Comparison of ENCODE assay signal across 36 cellular contexts in genomic region chr2:8839189-8839965, GRCh38.
"Had no signal": no experiment of that assay in that cellular context is flagged by ENCODE, and none has a peak within 500 bp of the region (broad histone marks: within the 10 kb centered on the region; RNA-seq: fewer than 3 reads in every experiment).

No MANE protein-coding gene starts in this region.

- H3K4me3 ChIP-seq: ascending aorta, cardiac muscle cell had no signal

- H3K27ac ChIP-seq: ascending aorta, cardiac muscle cell, VCaP had no signal

- H3K27ac Mint-ChIP-seq: activated CD4-positive, alpha-beta memory T cell treated with anti-CD3 and anti-CD28 coated beads, Interleukin-2, amount 10 ng/mL, durations not matched to agents 7 days and 5 days; activated CD4-positive, alpha-beta T cell treated with anti-CD3 and anti-CD28 coated beads for 36 hours; activated CD4-positive, alpha-beta T cell treated with anti-CD3 and anti-CD28 coated beads, Interleukin-2, amount 10 ng/mL, durations not matched to agents 7 days and 5 days; activated naive CD4-positive, alpha-beta T cell treated with anti-CD3 and anti-CD28 coated beads, Interleukin-2, amount 10 ng/mL, durations not matched to agents 7 days and 5 days; activated naive CD8-positive, alpha-beta T cell; activated naive CD8-positive, alpha-beta T cell treated with anti-CD3 and anti-CD28 coated beads, Interleukin-2, amount 10 ng/mL, durations not matched to agents 7 days and 5 days; activated T-cell treated with anti-CD3 and anti-CD28 coated beads, Interleukin-2, amount 50 U/mL, for 72 hours; activated T-helper 1 cell treated with anti-CD3 and anti-CD28 coated beads, Interleukin-12 subunit alpha, Interleukin-12 subunit beta, Interleukin-2, Interleukin-4 antibody, amounts not matched to agents 30 ng/mL and 10 ng/mL and 1 ng/mL, durations not matched to agents 14 hours and 24 hours and 36 hours; activated T-helper 2 cell treated with anti-CD3 and anti-CD28 coated beads, Interferon-gamma antibody, Interleukin-2, Interleukin-4, amounts not matched to agents 10 μg/mL and 5 μg/mL and 100 μg/mL, durations not matched to agents 14 hours and 24 hours and 36 hours; brain; T-cell; T-helper 17 cell; WTC11 had no signal

- DNase-seq: activated CD4-positive, alpha-beta memory T cell treated with anti-CD3 and anti-CD28 coated beads, Interleukin-2, amount 10 ng/mL, durations not matched to agents 7 days and 5 days; activated CD4-positive, alpha-beta T cell treated with anti-CD3 and anti-CD28 coated beads for 1 hour; activated CD4-positive, alpha-beta T cell treated with anti-CD3 and anti-CD28 coated beads for 36 hours; activated CD4-positive, alpha-beta T cell treated with anti-CD3 and anti-CD28 coated beads for 48 hours; activated CD4-positive, alpha-beta T cell treated with anti-CD3 and anti-CD28 coated beads, Interleukin-2, amount 10 ng/mL, durations not matched to agents 7 days and 5 days; activated CD4-positive, alpha-beta T cell treated with anti-CD3 and anti-CD28 coated beads, Interleukin-2, amount 50 U/mL, for 48 hours; activated CD4-positive, CD25-positive, alpha-beta regulatory T cell; activated CD8-positive, alpha-beta memory T cell treated with anti-CD3 and anti-CD28 coated beads, Interleukin-2, amount 50 U/mL, for 4 hours; activated effector memory CD4-positive, alpha-beta T cell treated with Interleukin-2 at 50 U/mL for 16 hours; activated gamma-delta T cell; activated naive CD4-positive, alpha-beta T cell treated with anti-CD3 and anti-CD28 coated beads, Interleukin-2, amount 10 ng/mL, durations not matched to agents 7 days and 5 days; activated naive CD4-positive, alpha-beta T cell treated with Interleukin-2 at 50 U/mL for 16 hours; activated naive CD8-positive, alpha-beta T cell treated with anti-CD3 and anti-CD28 coated beads, Interleukin-2, amount 10 ng/mL, durations not matched to agents 7 days and 5 days; activated naive CD8-positive, alpha-beta T cell treated with anti-CD3 and anti-CD28 coated beads, Interleukin-2, amount 50 U/mL, for 24 hours; activated T-cell treated with anti-CD3 and anti-CD28 coated beads for 4 hours; activated T-cell treated with anti-CD3 and anti-CD28 coated beads, Interleukin-2, amount 50 U/mL, for 1 hour; activated T-cell treated with anti-CD3 and anti-CD28 coated beads, Interleukin-2, amount 50 U/mL, for 4 hours; activated T-cell treated with anti-CD3 and anti-CD28 coated beads, Interleukin-2, amount 50 U/mL, for 72 hours; amygdala; anterior cingulate cortex; caudate nucleus; cerebellar nuclear complex; T-cell; T-helper 17 cell; T1000 had no signal

- H3K36me3 ChIP-seq: ascending aorta, cardiac muscle cell had no signal

- H3K9me3 Mint-ChIP-seq: activated CD4-positive, alpha-beta memory T cell treated with anti-CD3 and anti-CD28 coated beads, Interleukin-2, amount 10 ng/mL, durations not matched to agents 7 days and 5 days; activated CD4-positive, alpha-beta T cell treated with anti-CD3 and anti-CD28 coated beads, Interleukin-2, amount 10 ng/mL, durations not matched to agents 7 days and 5 days; activated naive CD4-positive, alpha-beta T cell treated with anti-CD3 and anti-CD28 coated beads, Interleukin-2, amount 10 ng/mL, durations not matched to agents 7 days and 5 days; activated naive CD4-positive, alpha-beta T cell treated with anti-CD3 and anti-CD28 coated beads, Interleukin-2, amount 50 U/mL, for 24 hours; activated naive CD8-positive, alpha-beta T cell treated with anti-CD3 and anti-CD28 coated beads, Interleukin-2, amount 10 ng/mL, durations not matched to agents 7 days and 5 days; activated naive CD8-positive, alpha-beta T cell treated with anti-CD3 and anti-CD28 coated beads, Interleukin-2, amount 50 U/mL, for 24 hours; activated T-cell treated with anti-CD3 and anti-CD28 coated beads, Interleukin-2, amount 50 U/mL, for 4 hours; activated T-cell treated with anti-CD3 and anti-CD28 coated beads, Interleukin-2, amount 50 U/mL, for 72 hours; activated T-helper 1 cell treated with anti-CD3 and anti-CD28 coated beads, Interleukin-12 subunit alpha, Interleukin-12 subunit beta, Interleukin-2, Interleukin-4 antibody, amounts not matched to agents 30 ng/mL and 10 ng/mL and 1 ng/mL, durations not matched to agents 14 hours and 24 hours and 36 hours; activated T-helper 2 cell treated with anti-CD3 and anti-CD28 coated beads, Interferon-gamma antibody, Interleukin-2, Interleukin-4, amounts not matched to agents 10 μg/mL and 5 μg/mL and 100 μg/mL, durations not matched to agents 14 hours and 24 hours and 36 hours; central memory CD8-positive, alpha-beta T cell; T-cell; WTC11 had no signal

- H3K36me3 Mint-ChIP-seq: activated naive CD8-positive, alpha-beta T cell; WTC11 had no signal

- H3K9me3 ChIP-seq: ascending aorta had no signal

- H3K27me3 Mint-ChIP-seq: activated CD4-positive, alpha-beta T cell treated with anti-CD3 and anti-CD28 coated beads for 36 hours; activated CD4-positive, alpha-beta T cell treated with anti-CD3 and anti-CD28 coated beads, Interleukin-2, amount 10 ng/mL, durations not matched to agents 7 days and 5 days; activated naive CD4-positive, alpha-beta T cell treated with anti-CD3 and anti-CD28 coated beads, Interleukin-2, amount 10 ng/mL, durations not matched to agents 7 days and 5 days; activated naive CD4-positive, alpha-beta T cell treated with anti-CD3 and anti-CD28 coated beads, Interleukin-2, amount 50 U/mL, for 24 hours; activated naive CD8-positive, alpha-beta T cell; activated naive CD8-positive, alpha-beta T cell treated with anti-CD3 and anti-CD28 coated beads, Interleukin-2, amount 10 ng/mL, durations not matched to agents 7 days and 5 days; activated naive CD8-positive, alpha-beta T cell treated with anti-CD3 and anti-CD28 coated beads, Interleukin-2, amount 50 U/mL, for 24 hours had no signal

- H3K4me3 Mint-ChIP-seq: activated CD4-positive, alpha-beta memory T cell treated with anti-CD3 and anti-CD28 coated beads, Interleukin-2, amount 10 ng/mL, durations not matched to agents 7 days and 5 days; activated CD4-positive, alpha-beta T cell treated with anti-CD3 and anti-CD28 coated beads for 36 hours; activated naive CD4-positive, alpha-beta T cell treated with anti-CD3 and anti-CD28 coated beads, Interleukin-2, amount 10 ng/mL, durations not matched to agents 7 days and 5 days; activated naive CD4-positive, alpha-beta T cell treated with anti-CD3 and anti-CD28 coated beads, Interleukin-2, amount 50 U/mL, for 24 hours; activated naive CD8-positive, alpha-beta T cell; activated naive CD8-positive, alpha-beta T cell treated with anti-CD3 and anti-CD28 coated beads, Interleukin-2, amount 10 ng/mL, durations not matched to agents 7 days and 5 days; activated naive CD8-positive, alpha-beta T cell treated with anti-CD3 and anti-CD28 coated beads, Interleukin-2, amount 50 U/mL, for 24 hours; activated T-cell treated with anti-CD3 and anti-CD28 coated beads, Interleukin-2, amount 50 U/mL, for 72 hours; activated T-helper 1 cell treated with anti-CD3 and anti-CD28 coated beads, Interleukin-12 subunit alpha, Interleukin-12 subunit beta, Interleukin-2, Interleukin-4 antibody, amounts not matched to agents 30 ng/mL and 10 ng/mL and 1 ng/mL, durations not matched to agents 14 hours and 24 hours and 36 hours; central memory CD8-positive, alpha-beta T cell; WTC11 had no signal

- ATAC-seq: activated CD4-positive, alpha-beta T cell treated with anti-CD3 and anti-CD28 coated beads for 36 hours; activated CD4-positive, CD25-positive, alpha-beta regulatory T cell treated with anti-CD3 and anti-CD28 coated beads, Interleukin-2, amount 50 U/mL, for 24 hours; activated naive CD8-positive, alpha-beta T cell treated with anti-CD3 and anti-CD28 coated beads, Interleukin-2, amount 50 U/mL, for 24 hours; activated T-cell treated with anti-CD3 and anti-CD28 coated beads, Interleukin-2, amount 50 U/mL, for 4 hours; activated T-cell treated with anti-CD3 and anti-CD28 coated beads, Interleukin-2, amount 50 U/mL, for 72 hours; T-cell; T-helper 17 cell; WTC11 had no signal

- H3K27me3 ChIP-seq: ascending aorta, cardiac muscle cell had no signal
